In the genomic region with DNA sequence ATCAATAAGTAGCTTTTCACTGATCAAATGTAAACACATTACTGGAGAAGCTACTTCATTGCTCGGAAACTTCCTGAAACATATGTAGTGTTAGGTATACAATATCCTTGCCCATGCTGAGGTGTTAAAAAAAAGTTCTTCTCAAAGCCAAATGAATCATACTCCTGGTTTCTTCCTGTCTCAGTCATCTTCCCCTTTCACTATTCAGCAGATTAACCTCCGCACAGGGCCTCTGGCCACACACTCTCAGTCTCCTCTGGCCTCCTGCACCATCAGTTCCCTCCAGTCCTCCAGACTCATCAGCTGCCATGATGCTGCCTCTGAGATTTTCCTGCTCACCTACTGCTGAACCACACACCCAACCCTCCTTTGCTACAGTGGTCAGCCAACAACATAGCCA, we compare ENCODE assay signal across 18 cellular contexts.
DNase-seq lines count a peak whose midpoint lies in the region; ATAC-seq and TF ChIP-seq lines count a peak whose summit lies in the region.
"Had no signal": no experiment of that assay in that cellular context is flagged by ENCODE, and none has a peak within 500 bp of the region (broad histone marks: within the 10 kb centered on the region; RNA-seq: fewer than 3 reads in every experiment).

No MANE protein-coding gene starts in this region.

- no peak for TF ChIP-seq CTCF in cardiac fibroblast (IDR thresholded peaks at IDR 0.05; ENCODE audit: low read depth, low read length)
- TF ChIP-seq CTCF in mesothelial cell of epicardium (IDR thresholded peaks at IDR 0.05; ENCODE audit: unreplicated experiment) = no peak

- ATAC-seq in left ventricle myocardium superior = no peak
- ATAC-seq: gastroesophageal sphincter; HepG2; left cardiac atrium; naive thymus-derived CD8-positive, alpha-beta T cell had no signal

- H3K4me3 ChIP-seq in MG63 = no peak overlapping the region
- H3K4me3 ChIP-seq in cardiac fibroblast (replicated peaks in 1 of 2; ENCODE audit: low read depth in 2 of 2, low read length in 2 of 2) = no peak overlapping the region
- H3K4me3 ChIP-seq: gastroesophageal sphincter, smooth muscle cell, uterus had no signal

- intact Hi-C loops in activated CD4-positive, alpha-beta T cell treated with anti-CD3 and anti-CD28 coated beads, Interleukin-2, amount 10 ng/mL, durations not matched to agents 24 days and 14 days (cut with micrococcal nuclease) = no loop called here
- intact Hi-C loops in left ventricle myocardium superior (cut with micrococcal nuclease) = no loop called here

- no peak overlapping the region for H3K4me3 Mint-ChIP-seq in activated CD4-positive, alpha-beta T cell treated with anti-CD3 and anti-CD28 coated beads, Interleukin-2, amount 10 ng/mL, durations not matched to agents 24 days and 14 days
- no peak overlapping the region for H3K4me3 Mint-ChIP-seq in mesothelial cell of epicardium
- H3K4me3 Mint-ChIP-seq: dendritic cell treated with granulocyte-macrophage colony-stimulating factor and Interleukin-4, amounts not matched to agents 40 ng/mL and 50 ng/mL, for 4 days; naive thymus-derived CD8-positive, alpha-beta T cell had no signal

- H3K27ac Mint-ChIP-seq in activated CD4-positive, alpha-beta T cell treated with anti-CD3 and anti-CD28 coated beads, Interleukin-2, amount 10 ng/mL, durations not matched to agents 24 days and 14 days = no peak overlapping the region
- no peak overlapping the region for H3K27ac Mint-ChIP-seq in mesothelial cell of epicardium
- H3K27ac Mint-ChIP-seq: naive thymus-derived CD8-positive, alpha-beta T cell had no signal

- H3K9me3 ChIP-seq in MG63 = peaks cover 3% of the 10 kb centered on the region; the same call in 1 of the 2 replicates
- H3K9me3 ChIP-seq: gastroesophageal sphincter, uterus had no signal

- no peaks in the 10 kb centered on the region for H3K36me3 ChIP-seq in MG63
- H3K36me3 ChIP-seq: gastroesophageal sphincter, uterus had no signal

- no peaks in the 10 kb centered on the region for H3K27me3 ChIP-seq in MG63
- H3K27me3 ChIP-seq: gastroesophageal sphincter, uterus had no signal

- H3K27me3 Mint-ChIP-seq in activated CD4-positive, alpha-beta T cell treated with anti-CD3 and anti-CD28 coated beads, Interleukin-2, amount 10 ng/mL, durations not matched to agents 24 days and 14 days = peaks cover 2% of the 10 kb centered on the region
- no peaks in the 10 kb centered on the region for H3K27me3 Mint-ChIP-seq in mesothelial cell of epicardium (ENCODE audit: low read depth)

- peaks cover 5% of the 10 kb centered on the region for H3K4me1 Mint-ChIP-seq in activated CD4-positive, alpha-beta T cell treated with anti-CD3 and anti-CD28 coated beads, Interleukin-2, amount 10 ng/mL, durations not matched to agents 24 days and 14 days
- H3K4me1 Mint-ChIP-seq in mesothelial cell of epicardium = peaks cover 15% of the 10 kb centered on the region

- H3K9me3 Mint-ChIP-seq in activated CD4-positive, alpha-beta T cell treated with anti-CD3 and anti-CD28 coated beads, Interleukin-2, amount 10 ng/mL, durations not matched to agents 24 days and 14 days = no peaks in the 10 kb centered on the region
- peaks cover 15% of the 10 kb centered on the region for H3K9me3 Mint-ChIP-seq in mesothelial cell of epicardium
- H3K9me3 Mint-ChIP-seq: dendritic cell treated with granulocyte-macrophage colony-stimulating factor and Interleukin-4, amounts not matched to agents 40 ng/mL and 50 ng/mL, for 4 days had no signal

- no peaks in the 10 kb centered on the region for H3K36me3 Mint-ChIP-seq in activated CD4-positive, alpha-beta T cell treated with anti-CD3 and anti-CD28 coated beads, Interleukin-2, amount 10 ng/mL, durations not matched to agents 24 days and 14 days (ENCODE audit: low read depth)
- H3K36me3 Mint-ChIP-seq in mesothelial cell of epicardium = peaks cover 4% of the 10 kb centered on the region
- H3K36me3 Mint-ChIP-seq: naive thymus-derived CD8-positive, alpha-beta T cell had no signal

- DNase-seq in activated CD4-positive, alpha-beta T cell treated with anti-CD3 and anti-CD28 coated beads, Interleukin-2, amount 50 U/mL, for 48 hours = peak; percentile 3 to 28
- no peak for DNase-seq in activated CD4-positive, alpha-beta T cell treated with anti-CD3 and anti-CD28 coated beads, Interleukin-2, amount 10 ng/mL, durations not matched to agents 24 days and 14 days
- DNase-seq in MG63 (peak; percentile 16), cardiac fibroblast (ENCODE audit: low read depth in 2 of 2) (peak; percentile 17 to 53), renal cortical epithelial cell (ENCODE audit: low read depth) (peak; percentile 26), mesothelial cell of epicardium (ENCODE audit: low spot score in 2 of 2, unreplicated experiment in 2 of 2) (no peak), left ventricle myocardium superior (no peak), NCI-H1092 treated with DMSO at 0.1 percent for 48 hours (lab: John Stamatoyannopoulos, UW) (no peak)
- DNase-seq: ACHN; DMS 273 treated with DMSO at 0.1 percent for 48 hours; left cardiac atrium; naive thymus-derived CD8-positive, alpha-beta T cell; OCI-M1; uterus had no signal

Comparison
In these comparisons a context has a peak if more than half of its experiments do, and no peak if none do; other contexts are left out.
1. DNase-seq: peak in activated CD4-positive, alpha-beta T cell treated with anti-CD3 and anti-CD28 coated beads, Interleukin-2, amount 50 U/mL, for 48 hours (2 of 2), MG63 (single experiment), cardiac fibroblast (2 of 2) and renal cortical epithelial cell (single experiment); none in activated CD4-positive, alpha-beta T cell treated with anti-CD3 and anti-CD28 coated beads, Interleukin-2, amount 10 ng/mL, durations not matched to agents 24 days and 14 days (single experiment), mesothelial cell of epicardium (0 of 2), left ventricle myocardium superior (single experiment) and NCI-H1092 treated with DMSO at 0.1 percent for 48 hours (single experiment).